In genomic region chr7:80907141-80907601, GRCh38 we compare ENCODE assay signal across 33 cellular contexts. TPM values are rescaled to one million over a fixed set of nuclear protein-coding genes. Genes with fewer than 3 reads are reported as not detected.
DNase-seq lines count a peak whose midpoint lies in the region; ATAC-seq, FAIRE-seq and TF ChIP-seq lines count a peak whose summit lies in the region.
"Had no signal": no experiment of that assay in that cellular context is flagged by ENCODE, and none has a peak within 500 bp of the region (broad histone marks: within the 10 kb centered on the region; RNA-seq: fewer than 3 reads in every experiment).

No MANE protein-coding gene starts in this region.

- H3K9me3 Mint-ChIP-seq in mesothelial cell of epicardium: no peaks in the 10 kb centered on the region
- H3K9me3 Mint-ChIP-seq: activated naive CD8-positive, alpha-beta T cell treated with anti-CD3 and anti-CD28 coated beads, Interleukin-2, amount 50 U/mL, for 24 hours; natural killer cell treated with Interleukin-12 subunit alpha and Interleukin-12 subunit beta and Interleukin-15 and Interleukin-18, amount 100 ng/mL, for 72 hours had no signal

- POLR2A ChIA-PET in A549 (lab: Yijun Ruan, JAX): interaction anchor here (0.5 to 2.2 kb wide), 4 partner anchors 8 to 184 kb away, joined by 3 to 6 read pairs (median 5); partner anchors contain the start of gene SEMA3C

- H3K27me3 Mint-ChIP-seq in mesothelial cell of epicardium (ENCODE audit: low read depth): no peaks in the 10 kb centered on the region
- H3K27me3 Mint-ChIP-seq: activated CD4-positive, alpha-beta T cell treated with anti-CD3 and anti-CD28 coated beads for 36 hours; activated naive CD8-positive, alpha-beta T cell treated with anti-CD3 and anti-CD28 coated beads, Interleukin-2, amount 50 U/mL, for 24 hours; natural killer cell treated with Interleukin-12 subunit alpha and Interleukin-12 subunit beta and Interleukin-15 and Interleukin-18, amount 100 ng/mL, for 72 hours had no signal

- TF ChIP-seq CTCF in A549 (IDR thresholded peaks at IDR 0.05) (no peak), mesothelial cell of epicardium (IDR thresholded peaks at IDR 0.05; ENCODE audit: unreplicated experiment) (no peak), upper lobe of right lung (IDR thresholded peaks at IDR 0.05) (no peak)

- H3K4me1 Mint-ChIP-seq in mesothelial cell of epicardium: peaks cover 46% of the 10 kb centered on the region
- H3K4me1 Mint-ChIP-seq: activated CD4-positive, alpha-beta T cell treated with anti-CD3 and anti-CD28 coated beads for 36 hours; activated naive CD8-positive, alpha-beta T cell treated with anti-CD3 and anti-CD28 coated beads, Interleukin-2, amount 50 U/mL, for 24 hours had no signal

- H3K27me3 ChIP-seq in HAP-1 (ENCODE audit: low read depth): no peaks in the 10 kb centered on the region
- no peaks in the 10 kb centered on the region for H3K27me3 ChIP-seq in upper lobe of right lung
- H3K27me3 ChIP-seq: BLaER1, gastroesophageal sphincter, ovary, spleen, tibial nerve had no signal

- intact Hi-C loops in upper lobe of right lung (cut with DNase I): no loop called here

- no peak for TF ChIP-seq EP300 in A549 (IDR thresholded peaks at IDR 0.05)

- H3K27ac Mint-ChIP-seq in mesothelial cell of epicardium: peak overlapping the region; percentile 37
- H3K27ac Mint-ChIP-seq: activated CD4-positive, alpha-beta T cell treated with anti-CD3 and anti-CD28 coated beads for 36 hours; activated naive CD8-positive, alpha-beta T cell treated with anti-CD3 and anti-CD28 coated beads, Interleukin-2, amount 50 U/mL, for 24 hours; natural killer cell treated with Interleukin-12 subunit alpha and Interleukin-12 subunit beta and Interleukin-15 and Interleukin-18, amount 100 ng/mL, for 72 hours had no signal

- TF ChIP-seq RAD21 in A549 (conservative IDR thresholded peaks at IDR 0.05 in 1 of 2, IDR thresholded peaks at IDR 0.05 in 1 of 2): no peak

- no peak overlapping the region for H3K9ac ChIP-seq in SK-N-MC (ENCODE audit: insufficient read length)
- H3K9ac ChIP-seq: BLaER1 had no signal

- ATAC-seq in A549 (no peak), upper lobe of right lung (no peak), HG03175 (IDR thresholded peaks at IDR 0.05; ENCODE audit: unreplicated experiment) (no peak)
- ATAC-seq: activated CD4-positive, alpha-beta T cell treated with anti-CD3 and anti-CD28 coated beads for 36 hours; activated naive CD8-positive, alpha-beta T cell treated with anti-CD3 and anti-CD28 coated beads, Interleukin-2, amount 50 U/mL, for 24 hours; gastroesophageal sphincter; mucosa of descending colon; natural killer cell treated with Interleukin-12 subunit alpha and Interleukin-12 subunit beta and Interleukin-15 and Interleukin-18, amount 100 ng/mL, for 72 hours; right cardiac atrium had no signal

- DNase-seq in A549 (ENCODE audit: low read depth in 1 of 2, low spot score in 1 of 2): no peak
- no peak for DNase-seq in H54 (ENCODE audit: insufficient read length, low spot score)
- peak; percentile 88 for DNase-seq in SK-N-MC (ENCODE audit: low read depth, low spot score)
- no peak for DNase-seq in mesothelial cell of epicardium (ENCODE audit: low spot score in 2 of 2, unreplicated experiment in 2 of 2)
- no peak for DNase-seq in activated naive CD4-positive, alpha-beta T cell treated with anti-CD3 and anti-CD28 coated beads, Interleukin-2, amount 50 U/mL, for 16 hours
- DNase-seq in HAP-1 (ENCODE audit: low spot score in 2 of 2): no peak
- no peak for DNase-seq in upper lobe of right lung
- DNase-seq: ACHN; activated CD4-positive, alpha-beta T cell treated with anti-CD3 and anti-CD28 coated beads for 36 hours; activated CD8-positive, alpha-beta memory T cell treated with anti-CD3 and anti-CD28 coated beads for 24 hours; activated effector memory CD4-positive, alpha-beta T cell treated with anti-CD3 and anti-CD28 coated beads, Interleukin-2, amount 50 U/mL, for 16 hours; activated naive CD8-positive, alpha-beta T cell treated with anti-CD3 and anti-CD28 coated beads, Interleukin-2, amount 50 U/mL, for 24 hours; activated T-cell treated with anti-CD3 and anti-CD28 coated beads, Interleukin-2, amount 50 U/mL, for 1 hour; dermis blood vessel endothelial cell; GDM1; Karpas-422; mucosa of descending colon; NCI-H187; NCI-H2171; NCI-H510A; ovary; PC-9; right cardiac atrium; SIG-M5; spleen; stimulated activated CD4-positive, alpha-beta T cell treated with anti-CD3 and anti-CD28 coated beads, Interleukin-2, amount 100 ng/mL, for 48 hours; T-helper 1 cell had no signal

- FAIRE-seq in A549 (lab: Jason Lieb, UNC) (peak; percentile 54), H54 (lab: Jason Lieb, UNC) (peak; percentile 73)
- FAIRE-seq: GM19239 had no signal

- in situ Hi-C loops in HAP-1 (cut with MboI; ENCODE audit: low sequenced_read_pairs): loop anchor here (25.0 kb wide), 1 partner anchor 555 kb away; no protein-coding TSS in a partner anchor

- CTCF ChIA-PET in A549 (lab: Yijun Ruan, JAX): interaction anchor here (2.7 kb wide), 1 partner anchor 9 kb away, joined by 12 read pairs; no protein-coding TSS in a partner anchor

- no peak overlapping the region for H3K4me3 ChIP-seq in A549
- H3K4me3 ChIP-seq in SK-N-MC: peak overlapping the region; percentile 67
- no peak overlapping the region for H3K4me3 ChIP-seq in HAP-1
- H3K4me3 ChIP-seq in upper lobe of right lung: no peak overlapping the region
- H3K4me3 ChIP-seq: BLaER1, gastroesophageal sphincter, mucosa of descending colon, ovary, PC-9, spleen, tibial nerve had no signal

- H3K4me3 Mint-ChIP-seq in mesothelial cell of epicardium: no peak overlapping the region
- H3K4me3 Mint-ChIP-seq: activated CD4-positive, alpha-beta T cell treated with anti-CD3 and anti-CD28 coated beads for 36 hours; activated naive CD8-positive, alpha-beta T cell treated with anti-CD3 and anti-CD28 coated beads, Interleukin-2, amount 50 U/mL, for 24 hours; natural killer cell treated with Interleukin-12 subunit alpha and Interleukin-12 subunit beta and Interleukin-15 and Interleukin-18, amount 100 ng/mL, for 72 hours had no signal

- H3K9me3 ChIP-seq in A549 (no peaks in the 10 kb centered on the region), SK-N-MC (ENCODE audit: low read depth, low read length) (0 out of 2 replicates have a peak, but pooled peaks cover 2% of the 10 kb centered on the region), HAP-1 (no peaks in the 10 kb centered on the region), upper lobe of right lung (no peaks in the 10 kb centered on the region)
- H3K9me3 ChIP-seq: BLaER1, gastroesophageal sphincter, mucosa of descending colon, ovary, spleen, tibial nerve had no signal

- peaks cover 24% of the 10 kb centered on the region for H3K36me3 Mint-ChIP-seq in mesothelial cell of epicardium
- H3K36me3 Mint-ChIP-seq: natural killer cell treated with Interleukin-12 subunit alpha and Interleukin-12 subunit beta and Interleukin-15 and Interleukin-18, amount 100 ng/mL, for 72 hours had no signal

- peaks cover 81% of the 10 kb centered on the region for H3K4me1 ChIP-seq in A549
- peaks cover 8% of the 10 kb centered on the region for H3K4me1 ChIP-seq in HAP-1
- H3K4me1 ChIP-seq in upper lobe of right lung: no peaks in the 10 kb centered on the region
- H3K4me1 ChIP-seq: BLaER1, spleen had no signal

- H3K27ac ChIP-seq in A549 (peak overlapping the region; percentile 36 to 38; a peak in 5 of 6 replicates), SK-N-MC (peak overlapping the region; percentile 92), upper lobe of right lung (no peak overlapping the region)
- H3K27ac ChIP-seq: BLaER1, gastroesophageal sphincter, ovary, PC-9, spleen had no signal

- H3K36me3 ChIP-seq in SK-N-MC (ENCODE audit: insufficient read depth, low read length) (peaks cover 33% of the 10 kb centered on the region), HAP-1 (replicated peaks) (no peaks in the 10 kb centered on the region), upper lobe of right lung (no peaks in the 10 kb centered on the region)
- H3K36me3 ChIP-seq: BLaER1, gastroesophageal sphincter, ovary, spleen, tibial nerve had no signal

- 91% methylated on average over 4 of the region's 4 CpGs for WGBS in A549 (ENCODE audit: missing lambda C conversion rate)

- no peak for TF ChIP-seq POLR2A in A549 (IDR thresholded peaks at IDR 0.05; ENCODE audit: low read length)
- TF ChIP-seq POLR2A in H54 (IDR thresholded peaks at IDR 0.05; ENCODE audit: low read depth, low read length): no peak

- H3K4me2 ChIP-seq in A549: peak overlapping the region; percentile 51
- H3K4me2 ChIP-seq: BLaER1, PC-9 had no signal

TF ChIP-seq in A549, 52 proteins besides CTCF, POLR2A, EP300 and RAD21:
- TF ChIP-seq NFE2L2 (conservative IDR thresholded peaks at IDR 0.05; ENCODE audit: low read length): no peak
- TF ChIP-seq CEBPB (IDR thresholded peaks at IDR 0.05): no peak
- no peak for TF ChIP-seq ESRRA (IDR thresholded peaks at IDR 0.05; ENCODE audit: borderline replicate concordance, low read length)
- TF ChIP-seq POLR2AphosphoS2 (conservative IDR thresholded peaks at IDR 0.05; ENCODE audit: low read length): no peak
- TF ChIP-seq BHLHE40 (IDR thresholded peaks at IDR 0.05; ENCODE audit: low read depth, low read length): no peak
- no peak for TF ChIP-seq TFCP2L1 (CRISPR knock-in tag; IDR thresholded peaks at IDR 0.05)
- no peak for TF ChIP-seq CBX8 (IDR thresholded peaks at IDR 0.05)

RNA-seq across cellular contexts. Expression of gene SEMA3C, which starts 11.7 kb away (rescaled TPM):
- 208 and 212 TPM in 2 replicates for polyA plus RNA-seq in A549 (2011; rRNA removed)
- 38.1 and 39.8 TPM in 2 replicates for polyA plus RNA-seq in A549 (2012; cell fraction: cytosol; rRNA removed)
- polyA plus RNA-seq in A549 (2012; cell fraction: nucleus; rRNA removed): 42.9 and 51.9 TPM in 2 replicates
- polyA plus RNA-seq in A549 (2017; fragmentation: RNase III; extraction: RNeasy Plus Mini Kit Qiagen cat#74134 plus additional on column Dnase treatment): 78.1 to 79.2 TPM (median 78.2 TPM) in 3 replicates
- polyA minus RNA-seq in A549 (2011; rRNA and poly(A)+ RNA removed): 300 and 317 TPM in 2 replicates
- 490 to 527 TPM (median 496 TPM) in 3 replicates for total RNA-seq in mesothelial cell of epicardium
- 37.2 TPM for total RNA-seq in upper lobe of right lung
- total RNA-seq: activated CD4-positive, alpha-beta T cell treated with anti-CD3 and anti-CD28 coated beads for 36 hours had no signal

Comparison
In these comparisons a context has a peak if more than half of its experiments do, and no peak if none do; other contexts are left out.
1. RNA of gene SEMA3C, which starts 11.7 kb away (total RNA-seq): 490 to 527 TPM in mesothelial cell of epicardium; 37.2 TPM in upper lobe of right lung (single experiment); every median in the first group is over 10 times any median in the second.